Comparison of ENCODE assay signal across 8 cellular contexts in the genomic region with DNA sequence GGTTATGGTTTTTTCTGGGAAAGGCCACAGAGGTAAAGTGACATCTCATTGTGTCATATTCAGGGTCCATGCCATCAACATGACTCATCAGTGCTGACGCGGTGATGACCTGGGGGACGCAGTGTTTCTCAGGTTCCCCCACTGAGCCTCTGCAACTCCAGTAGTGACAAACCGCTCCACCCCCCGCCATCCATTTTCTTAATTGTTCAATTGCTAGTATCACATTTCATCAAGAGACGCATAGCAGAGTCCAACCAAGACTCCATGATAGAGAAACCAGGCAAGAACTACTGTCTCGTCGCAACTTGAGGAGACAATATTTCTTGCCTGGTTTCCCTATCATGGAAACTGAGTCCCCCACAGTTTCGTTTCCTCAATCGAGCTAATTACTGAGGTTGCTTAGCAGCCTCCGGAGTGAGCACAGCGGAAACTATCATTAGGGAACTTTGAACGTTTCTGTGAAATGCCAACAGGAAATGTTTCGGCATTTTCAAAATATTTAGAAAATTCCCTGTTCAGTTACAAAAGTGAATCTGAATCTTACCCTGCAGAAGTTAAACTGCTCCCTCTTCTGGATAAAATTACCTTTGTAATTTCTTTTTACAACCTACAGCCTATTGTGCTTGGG. TPM values are rescaled to one million over a fixed set of nuclear protein-coding genes. Genes with fewer than 3 reads are reported as not detected.
A peak's percentile ranks its signal among the peaks of the same experiment; 100 is the strongest.
DNase-seq lines count a peak whose midpoint lies in the region; ATAC-seq lines count a peak whose summit lies in the region.

No MANE protein-coding gene starts in this region.

- peak; percentile 91 for DNase-seq in Daoy (ENCODE audit: low read depth)
- DNase-seq in T-helper 1 cell = peak in 3 of 5 donors; percentile 51 to 71 (median 56)
- DNase-seq in amniotic stem cell (lab: John Stamatoyannopoulos, UW) = peak; percentile 48
- DNase-seq in iPS-NIHi7 (ENCODE audit: extremely low spot score) = peak; percentile 49
- peak; percentile 78 to 85 (median 78) for DNase-seq in stimulated activated CD4-positive, alpha-beta T cell treated with anti-CD3 and anti-CD28 coated beads, Interleukin-12 subunit alpha, Interleukin-12 subunit beta, amount 100 ng/mL, for 48 hours (ENCODE audit: low read depth in 2 of 3, low spot score in 1 of 3)
- no peak for DNase-seq in globus pallidus (ENCODE audit: low spot score)

- ATAC-seq in HG03175 (IDR thresholded peaks at IDR 0.05; ENCODE audit: unreplicated experiment) (peak; percentile 47), GM18498 (IDR thresholded peaks at IDR 0.05; ENCODE audit: unreplicated experiment) (no peak)

RNA-seq across cellular contexts. Expression of a gene that starts 12.2 kb away (rescaled TPM):
- 1.4 and 3.7 TPM in 2 replicates for total RNA-seq in Daoy (2014; rRNA removed; shearing (Covaris generic))

RNA-seq across cellular contexts. Expression of a gene that starts 49.2 kb away (rescaled TPM):
- 0.40 and 1.5 TPM in 2 replicates for total RNA-seq in Daoy (2014; rRNA removed; shearing (Covaris generic))
